In genomic region chr5:113693621-113694130, GRCh38 we compare ENCODE assay signal across 25 cellular contexts.
A peak's percentile ranks its signal among the peaks of the same experiment; 100 is the strongest.
DNase-seq lines count a peak whose midpoint lies in the region; ATAC-seq and TF ChIP-seq lines count a peak whose summit lies in the region.
"Had no signal": no experiment of that assay in that cellular context is flagged by ENCODE, and none has a peak within 500 bp of the region (broad histone marks: within the 10 kb centered on the region; RNA-seq: fewer than 3 reads in every experiment).

No MANE protein-coding gene starts in this region.

- no peak overlapping the region for H4K8ac ChIP-seq in neuronal stem cell (ENCODE audit: low read depth, low read length)

- no peak for TF ChIP-seq CTCF in VCaP (conservative IDR thresholded peaks at IDR 0.05)

- H3K79me1 ChIP-seq in neuronal stem cell (ENCODE audit: low read depth, low read length): no peaks in the 10 kb centered on the region

- no peak overlapping the region for H3K4ac ChIP-seq in neuronal stem cell (ENCODE audit: low read length)

- H3K27me3 ChIP-seq in HUES64 (ENCODE audit: insufficient read depth, low read length): no peaks in the 10 kb centered on the region
- H3K27me3 ChIP-seq in iPS-20b (ENCODE audit: insufficient read depth, low read length): peaks cover 5% of the 10 kb centered on the region; the same call in 1 of the 2 replicates
- peaks cover 0 to 6% (median 0%) of the 10 kb centered on the region in 3 experiments for H3K27me3 ChIP-seq in neuronal stem cell (ENCODE audit: control insufficient read depth in 3 of 3, insufficient read depth in 3 of 3, low read depth in 1 of 3, low read length in 3 of 3)
- H3K27me3 ChIP-seq: esophagus muscularis mucosa, Peyer's patch, uterus had no signal

- H3K9ac ChIP-seq in HUES64 (ENCODE audit: low read depth, low read length): no peak overlapping the region
- peak overlapping the region; percentile 6; the same call in 1 of the 2 replicates for H3K9ac ChIP-seq in iPS-20b (ENCODE audit: low read depth, low read length)
- no peak overlapping the region for H3K9ac ChIP-seq in neuronal stem cell (ENCODE audit: low read depth, low read length, poor library complexity)

- no peak for DNase-seq in neuronal stem cell (ENCODE audit: low spot score)
- no peak for DNase-seq in NOMO-1 treated with dmso at 0.1 percent for 144 hours (lab: John Stamatoyannopoulos, UW; ENCODE audit: unreplicated experiment)
- no peak for DNase-seq in T-helper 2 cell
- DNase-seq: activated CD4-positive, alpha-beta T cell treated with anti-CD3 and anti-CD28 coated beads, Interleukin-2, amount 10 ng/mL, durations not matched to agents 24 days and 14 days; activated CD8-positive, alpha-beta memory T cell treated with anti-CD3 and anti-CD28 coated beads, Interleukin-2, amount 10 ng/mL, durations not matched to agents 7 days and 5 days; CD4-positive, CD25-positive, alpha-beta regulatory T cell; effector memory CD4-positive, alpha-beta T cell; gastrocnemius medialis; kidney glomerular epithelial cell; MG63; naive thymus-derived CD8-positive, alpha-beta T cell; NCI-H1694; NK-92 treated with Interleukin-12 subunit alpha and Interleukin-12 subunit beta, amount 100 ng/mL, for 24 hours; Peyer's patch; stimulated activated CD4-positive, alpha-beta T cell treated with anti-CD3 and anti-CD28 coated beads, Interleukin-1b, Interleukin-23, amount 100 ng/mL, for 48 hours; T-cell; uterus had no signal

- H3K4me2 ChIP-seq in neuronal stem cell (ENCODE audit: insufficient read depth, low read length, poor library complexity, severe bottlenecking): no peak overlapping the region

- no peak overlapping the region for H2BK120ac ChIP-seq in neuronal stem cell (ENCODE audit: low read depth, low read length)

- H2AK5ac ChIP-seq in neuronal stem cell (ENCODE audit: low read depth, low read length): no peak overlapping the region

- WGBS in HUES64: 68% methylated on average over 6 of the region's 6 CpGs
- no CpG with 5 or more reads among the region's 6 CpGs for WGBS in neuronal stem cell (ENCODE audit: extremely low coverage in 2 of 2, insufficient read length in 2 of 2, insufficient replicate concordance in 1 of 2), 2 donors

- H4K91ac ChIP-seq in neuronal stem cell (ENCODE audit: low read depth, low read length, poor library complexity): no peak overlapping the region

- H3K18ac ChIP-seq in neuronal stem cell (ENCODE audit: low read length): peak overlapping the region; percentile 84

- H3K4me3 ChIP-seq in HUES64 (ENCODE audit: low read length) (peak overlapping the region; percentile 42; the same call in 1 of the 2 replicates), iPS-20b (ENCODE audit: low read length) (peak overlapping the region; percentile 58; the same call in 1 of the 2 replicates), neuronal stem cell (ENCODE audit: low read length in 2 of 2) (no peak overlapping the region)
- H3K4me3 ChIP-seq: esophagus muscularis mucosa, gastrocnemius medialis, MG63, Peyer's patch, prostate gland, suprapubic skin, uterus had no signal

- no peak overlapping the region for H2BK15ac ChIP-seq in neuronal stem cell (ENCODE audit: low read length)

- H3K27ac ChIP-seq in HUES64 (ENCODE audit: low read depth, low read length) (peak overlapping the region; percentile 67), VCaP (0 out of 2 replicates have a peak overlapping the region, but pooled peaks have one; percentile 15), iPS-20b (ENCODE audit: low read length) (no peak overlapping the region), neuronal stem cell (replicated peaks; ENCODE audit: low read length) (peak overlapping the region; percentile 76)
- H3K27ac ChIP-seq: esophagus muscularis mucosa, gastrocnemius medialis, Peyer's patch, prostate gland, suprapubic skin, uterus had no signal

- H3K36me3 ChIP-seq in HUES64 (ENCODE audit: insufficient read depth, low read length) (no peaks in the 10 kb centered on the region), iPS-20b (ENCODE audit: insufficient read depth, low read depth, low read length) (no peaks in the 10 kb centered on the region), neuronal stem cell (replicated peaks in 1 of 2; ENCODE audit: control insufficient read depth in 2 of 2, insufficient read depth in 2 of 2, low read length in 2 of 2) (no peaks in the 10 kb centered on the region)
- H3K36me3 ChIP-seq: esophagus muscularis mucosa, gastrocnemius medialis, MG63, Peyer's patch, prostate gland, suprapubic skin, uterus had no signal

- peak overlapping the region; percentile 25 for H2BK12ac ChIP-seq in neuronal stem cell (ENCODE audit: low read length)

- ATAC-seq in GM21717 (IDR thresholded peaks at IDR 0.05; ENCODE audit: unreplicated experiment): no peak
- ATAC-seq: activated CD8-positive, alpha-beta memory T cell treated with anti-CD3 and anti-CD28 coated beads, Interleukin-2, amount 10 ng/mL, durations not matched to agents 7 days and 5 days; gastrocnemius medialis; naive thymus-derived CD8-positive, alpha-beta T cell; stimulated activated effector memory CD8-positive, alpha-beta T cell treated with anti-CD3 and anti-CD28 coated beads, Interleukin-12 subunit alpha, Interleukin-12 subunit beta, amount 100 ng/mL, for 72 hours; T-cell had no signal

- H3K23ac ChIP-seq in neuronal stem cell (ENCODE audit: low read depth, low read length, poor library complexity): no peak overlapping the region

- H2BK5ac ChIP-seq in neuronal stem cell (ENCODE audit: low read length): no peak overlapping the region

- H3K14ac ChIP-seq in neuronal stem cell (ENCODE audit: low read length): no peak overlapping the region

- H3K4me1 ChIP-seq in HUES64 (ENCODE audit: insufficient read depth, low read length) (peaks cover 30% of the 10 kb centered on the region; the same call in 1 of the 2 replicates), iPS-20b (ENCODE audit: insufficient read depth, low read length) (peaks cover 26% of the 10 kb centered on the region), neuronal stem cell (ENCODE audit: control insufficient read depth in 2 of 2, insufficient read depth in 1 of 2, low read depth in 1 of 2, low read length in 2 of 2) (peaks cover 5 to 8% of the 10 kb centered on the region in 2 donors)
- H3K4me1 ChIP-seq: gastrocnemius medialis, Peyer's patch, prostate gland, uterus had no signal

- H2AFZ ChIP-seq in neuronal stem cell (ENCODE audit: low read length): peak overlapping the region; percentile 18

- 0 out of 2 replicates have a peak, but pooled peaks cover under 1% of the 10 kb centered on the region for H3K9me3 ChIP-seq in HUES64 (ENCODE audit: insufficient read depth, low read depth, low read length)
- no peaks in the 10 kb centered on the region; the same call in 1 of the 2 replicates for H3K9me3 ChIP-seq in iPS-20b (ENCODE audit: insufficient read depth, low read depth, low read length)
- no peaks in the 10 kb centered on the region for H3K9me3 ChIP-seq in neuronal stem cell (replicated peaks in 1 of 2; ENCODE audit: control insufficient read depth in 2 of 2, insufficient read depth in 1 of 2, low read depth in 1 of 2, low read length in 2 of 2)
- H3K9me3 ChIP-seq: esophagus muscularis mucosa, gastrocnemius medialis, MG63, Peyer's patch, prostate gland, suprapubic skin, uterus had no signal

Comparison
In these comparisons a context has a peak if more than half of its experiments do, and no peak if none do; other contexts are left out.
1. H3K4me3 ChIP-seq: peak in HUES64 (single experiment) and iPS-20b (single experiment); none in neuronal stem cell (0 of 2).